Comparison of ENCODE assay signal across 22 cellular contexts in genomic region chr16:68404736-68405345, GRCh38. TPM values are rescaled to one million over a fixed set of nuclear protein-coding genes. Genes with fewer than 3 reads are reported as not detected.
"Had no signal": no experiment of that assay in that cellular context is flagged by ENCODE, and none has a peak within 500 bp of the region (broad histone marks: within the 10 kb centered on the region; RNA-seq: fewer than 3 reads in every experiment).

No MANE protein-coding gene starts in this region.

- H3K36me3 Mint-ChIP-seq: memory B cell; natural killer cell; stimulated activated memory B cell treated with anti-CD40 and anti-IgM and Interleukin-4, amounts not matched to agents 10 μg/mL and 1 μg/mL and 100 μg/mL, for 72 hours; type B pancreatic cell had no signal

- H3K4me1 ChIP-seq: colonic mucosa, esophagus squamous epithelium, gastrocnemius medialis, left ventricle myocardium inferior had no signal

- ATAC-seq: gastrocnemius medialis; natural killer cell; stimulated activated memory B cell treated with anti-CD40 and anti-IgM and Interleukin-4, amounts not matched to agents 10 μg/mL and 1 μg/mL and 100 μg/mL, for 72 hours; stimulated activated naive CD8-positive, alpha-beta T cell treated with anti-CD3 and anti-CD28 coated beads, Interleukin-15, Interleukin-2, amounts not matched to agents 100 U/mL and 50 U/mL, for 24 hours had no signal

- H3K27ac Mint-ChIP-seq: dendritic cell treated with granulocyte-macrophage colony-stimulating factor and Interleukin-4, amounts not matched to agents 40 ng/mL and 50 ng/mL, for 4 days; memory B cell; natural killer cell; stimulated activated memory B cell treated with anti-CD40 and anti-IgM and Interleukin-4, amounts not matched to agents 10 μg/mL and 1 μg/mL and 100 μg/mL, for 72 hours; type B pancreatic cell had no signal

- H3K9me3 ChIP-seq: colonic mucosa, esophagus squamous epithelium, gastrocnemius medialis, left ventricle myocardium inferior, ovary, sigmoid colon had no signal

- H3K27me3 ChIP-seq: colonic mucosa, hepatocyte, ovary had no signal

- H3K9me3 Mint-ChIP-seq: dendritic cell treated with granulocyte-macrophage colony-stimulating factor and Interleukin-4, amounts not matched to agents 40 ng/mL and 50 ng/mL, for 4 days; memory B cell; natural killer cell; stimulated activated memory B cell treated with anti-CD40 and anti-IgM and Interleukin-4, amounts not matched to agents 10 μg/mL and 1 μg/mL and 100 μg/mL, for 72 hours; type B pancreatic cell had no signal

- H3K4me3 ChIP-seq: colonic mucosa, esophagus squamous epithelium, gastrocnemius medialis, hepatocyte, left ventricle myocardium inferior, lung, ovary, sigmoid colon had no signal

- DNase-seq: central memory CD4-positive, alpha-beta T cell; colonic mucosa; effector CD8-positive, alpha-beta T cell; erythroblast; esophagus squamous epithelium; foreskin fibroblast; gastrocnemius medialis; left cardiac atrium; left ventricle myocardium inferior; natural killer cell; occipital lobe; ovary; sigmoid colon; stimulated activated CD4-positive, alpha-beta T cell treated with anti-CD3 and anti-CD28 coated beads, Interleukin-4, amount 100 ng/mL, for 4 hours; stimulated activated naive CD8-positive, alpha-beta T cell treated with anti-CD3 and anti-CD28 coated beads, Interleukin-15, Interleukin-2, amounts not matched to agents 100 U/mL and 50 U/mL, for 24 hours had no signal

- H3K36me3 ChIP-seq: colonic mucosa, esophagus squamous epithelium, gastrocnemius medialis, left ventricle myocardium inferior, ovary, sigmoid colon had no signal

- H3K27ac ChIP-seq: colonic mucosa, esophagus squamous epithelium, gastrocnemius medialis, hepatocyte, left ventricle myocardium inferior, ovary, sigmoid colon had no signal

- H3K4me3 Mint-ChIP-seq: dendritic cell treated with granulocyte-macrophage colony-stimulating factor and Interleukin-4, amounts not matched to agents 40 ng/mL and 50 ng/mL, for 4 days; memory B cell; natural killer cell; stimulated activated memory B cell treated with anti-CD40 and anti-IgM and Interleukin-4, amounts not matched to agents 10 μg/mL and 1 μg/mL and 100 μg/mL, for 72 hours; type B pancreatic cell had no signal

- H3K4me1 Mint-ChIP-seq: memory B cell had no signal

- H3K27me3 Mint-ChIP-seq: memory B cell; stimulated activated memory B cell treated with anti-CD40 and anti-IgM and Interleukin-4, amounts not matched to agents 10 μg/mL and 1 μg/mL and 100 μg/mL, for 72 hours had no signal

RNA-seq across cellular contexts. Expression of gene SMPD3, which starts 43.5 kb away (rescaled TPM):
- total RNA-seq: glomerular endothelial cell had no signal
